Comparison of ENCODE assay signal across 1 cellular context in genomic region chr6:142927274-142927586, GRCh38.
A peak's percentile ranks its signal among the peaks of the same experiment; 100 is the strongest.
TF ChIP-seq lines count a peak whose summit lies in the region.

No MANE protein-coding gene starts in this region.

TF ChIP-seq in GM12878, 131 proteins besides CTCF, POLR2A, EP300 and RAD21 (continued from another document):
- TF ChIP-seq MLLT1 (IDR thresholded peaks at IDR 0.05) = peak; percentile 21; the same call in 1 of the 2 replicates
- TF ChIP-seq SMAD5 (IDR thresholded peaks at IDR 0.05; ENCODE audit: low read depth) = no peak
- no peak for TF ChIP-seq HDGF (IDR thresholded peaks at IDR 0.05)
- TF ChIP-seq ZNF687 (IDR thresholded peaks at IDR 0.05) = no peak
- peak in 1 of 2 experiments; percentile 56; a peak in 1 of 4 replicates for TF ChIP-seq IKZF2 (IDR thresholded peaks at IDR 0.05)
- 0 out of 2 replicates have a peak, but pooled peaks have one; percentile 0 for TF ChIP-seq TARDBP (IDR thresholded peaks at IDR 0.05; ENCODE audit: borderline replicate concordance)
- TF ChIP-seq ZBTB4 (CRISPR knock-in tag; IDR thresholded peaks at IDR 0.05) = no peak
